ENCODE assay signal across 10 cellular contexts in genomic region chr4:83569967-83570366, GRCh38. TPM values are rescaled to one million over a fixed set of nuclear protein-coding genes. Genes with fewer than 3 reads are reported as not detected.
DNase-seq lines count a peak whose midpoint lies in the region; ATAC-seq, FAIRE-seq and TF ChIP-seq lines count a peak whose summit lies in the region.
"Had no signal": no experiment of that assay in that cellular context is flagged by ENCODE, and none has a peak within 500 bp of the region (broad histone marks: within the 10 kb centered on the region; RNA-seq: fewer than 3 reads in every experiment).

No MANE protein-coding gene starts in this region.

- peaks cover 0 to 20% (median 0%) of the 10 kb centered on the region in 11 experiments; a peak in 6 of 22 replicates for H3K9me3 ChIP-seq in BLaER1 treated with 17β-estradiol and CSF1 and Interleukin-3, amounts not matched to agents 10 nM and 100 nM (replicated peaks in 1 of 11)
- H3K9me3 ChIP-seq in GM12878 (replicated peaks; ENCODE audit: control insufficient read depth, insufficient read depth, low read length): no peaks in the 10 kb centered on the region
- no peaks in the 10 kb centered on the region for H3K9me3 ChIP-seq in vagina
- no peaks in the 10 kb centered on the region for H3K9me3 ChIP-seq in esophagus squamous epithelium

- H2AFZ ChIP-seq in GM12878 (ENCODE audit: control insufficient read depth, low read depth, low read length): no peak overlapping the region

- H3K9ac ChIP-seq in BLaER1 treated with 17β-estradiol and CSF1 and Interleukin-3, amounts not matched to agents 10 nM and 100 nM: peak overlapping the region in 5 of 11 experiments; percentile 37 to 70 (median 68); a peak in 10 of 22 replicates
- H3K9ac ChIP-seq in GM12878 (ENCODE audit: control insufficient read depth, insufficient read depth, low read length): no peak overlapping the region

- no peak for TF ChIP-seq EP300 in GM12878 (IDR thresholded peaks at IDR 0.05; ENCODE audit: borderline replicate concordance in 1 of 2, control insufficient read depth in 1 of 2, low read depth in 2 of 2, low read length in 2 of 2)

- POLR2A ChIA-PET in GM12878 (lab: Charles Lee): no interaction called here

- intact Hi-C loops in GM12878 (cut with micrococcal nuclease; ENCODE audit: unreplicated experiment): no loop called here
- intact Hi-C loops in vagina (cut with DNase I): no loop called here
- intact Hi-C loops in esophagus squamous epithelium (cut with DNase I): no loop called here

- H3K4me1 ChIP-seq in BLaER1 treated with 17β-estradiol and CSF1 and Interleukin-3, amounts not matched to agents 10 nM and 100 nM: peaks cover 0 to 75% (median 36%) of the 10 kb centered on the region in 10 experiments; a peak in 15 of 20 replicates
- H3K4me1 ChIP-seq in GM12878 (ENCODE audit: control insufficient read depth, insufficient read depth, low read length): no peaks in the 10 kb centered on the region
- no peaks in the 10 kb centered on the region for H3K4me1 ChIP-seq in vagina
- H3K4me1 ChIP-seq in esophagus squamous epithelium: no peaks in the 10 kb centered on the region

- DNase-seq in GM12878 (ENCODE audit: low read depth, low spot score): no peak
- no peak for DNase-seq in amniotic stem cell (lab: John Stamatoyannopoulos, UW)
- no peak for DNase-seq in activated effector memory CD4-positive, alpha-beta T cell treated with Interleukin-2 at 50 U/mL for 16 hours
- DNase-seq in vagina (ENCODE audit: extremely low spot score in 2 of 2): no peak
- no peak for DNase-seq in esophagus squamous epithelium (lab: John Stamatoyannopoulos, UW)
- DNase-seq: activated T-cell treated with anti-CD3 and anti-CD28 coated beads, Interleukin-2, amount 50 U/mL, for 72 hours had no signal

- TF ChIP-seq RAD21 in GM12878 (IDR thresholded peaks at IDR 0.05; ENCODE audit: insufficient read depth, low read depth, low read length): no peak

- RAD21 ChIA-PET in GM12878 (lab: Charles Lee; ENCODE audit: unreplicated experiment): interaction anchor here (0.7 kb wide), 1 partner anchor 20 kb away, joined by 3 read pairs; no protein-coding TSS in a partner anchor

- in situ Hi-C loops in GM12878 (cut with MboI): no loop called here

- CTCF ChIA-PET in GM12878 (lab: Yijun Ruan, JAX): interaction anchor here (1.0 kb wide), 1 partner anchor 13 kb away, joined by 3 read pairs; no protein-coding TSS in a partner anchor

- H3K27ac ChIP-seq in BLaER1 treated with 17β-estradiol and CSF1 and Interleukin-3, amounts not matched to agents 10 nM and 100 nM: peak overlapping the region in 8 of 11 experiments; percentile 41 to 87 (median 74); a peak in 16 of 22 replicates
- no peak overlapping the region for H3K27ac ChIP-seq in GM12878 (ENCODE audit: control insufficient read depth, insufficient read depth)
- H3K27ac ChIP-seq in vagina: no peak overlapping the region
- H3K27ac ChIP-seq in esophagus squamous epithelium: peak overlapping the region in 2 of 4 donors; percentile 30 to 36

- H3K36me3 ChIP-seq in BLaER1 treated with 17β-estradiol and CSF1 and Interleukin-3, amounts not matched to agents 10 nM and 100 nM: peaks cover 0 to 47% (median 0%) of the 10 kb centered on the region in 11 experiments; a peak in 7 of 22 replicates
- no peaks in the 10 kb centered on the region for H3K36me3 ChIP-seq in GM12878 (ENCODE audit: control insufficient read depth in 2 of 2, insufficient read depth in 2 of 2, low read length in 1 of 2)
- H3K36me3 ChIP-seq in vagina: no peaks in the 10 kb centered on the region
- no peaks in the 10 kb centered on the region for H3K36me3 ChIP-seq in esophagus squamous epithelium

- no peaks in the 10 kb centered on the region for H3K79me2 ChIP-seq in GM12878 (ENCODE audit: control insufficient read depth, insufficient read depth, low read length)

- SMC1A ChIA-PET in GM12878 (lab: Charles Lee; ENCODE audit: uncharacterized antibody, unreplicated experiment): interaction anchor here (1.8 kb wide), 1 partner anchor 22 kb away, joined by 5 read pairs; no protein-coding TSS in a partner anchor

- FAIRE-seq in GM12878 (lab: Jason Lieb, UNC): peak; percentile 54
- FAIRE-seq: islet of Langerhans had no signal

- BruUV-seq in GM12878 (replicated peaks; lab: Mats Ljungman, UMichigan): no TSS peak

- H3K4me3 ChIP-seq in BLaER1 treated with 17β-estradiol and CSF1 and Interleukin-3, amounts not matched to agents 10 nM and 100 nM: no peak overlapping the region; a peak in 1 of 20 replicates
- no peak overlapping the region for H3K4me3 ChIP-seq in GM12878
- H3K4me3 ChIP-seq in vagina: no peak overlapping the region
- no peak overlapping the region for H3K4me3 ChIP-seq in esophagus squamous epithelium

- no peak for TF ChIP-seq CTCF in GM12878 (IDR thresholded peaks at IDR 0.05 in 2 of 3, conservative IDR thresholded peaks at IDR 0.05 in 1 of 3; ENCODE audit: control insufficient read depth in 2 of 3, extremely low read depth in 1 of 3, insufficient read depth in 1 of 3, low read depth in 3 of 3, low read length in 3 of 3)
- TF ChIP-seq CTCF in vagina (IDR thresholded peaks at IDR 0.05): no peak
- TF ChIP-seq CTCF in esophagus squamous epithelium (IDR thresholded peaks at IDR 0.05): no peak

- TF ChIP-seq POLR2A in GM12878 (IDR thresholded peaks at IDR 0.05; ENCODE audit: low read depth, low read length) (no peak), vagina (IDR thresholded peaks at IDR 0.05) (no peak), esophagus squamous epithelium (IDR thresholded peaks at IDR 0.05) (no peak)

- H3K4me2 ChIP-seq in BLaER1 treated with 17β-estradiol and CSF1 and Interleukin-3, amounts not matched to agents 10 nM and 100 nM: peak overlapping the region in 8 of 11 experiments; percentile 19 to 89 (median 67); a peak in 15 of 22 replicates
- 0 out of 2 replicates have a peak overlapping the region, but pooled peaks have one; percentile 22 for H3K4me2 ChIP-seq in GM12878 (ENCODE audit: control insufficient read depth, insufficient read depth)

- H3K27me3 ChIP-seq in BLaER1 treated with 17β-estradiol and CSF1 and Interleukin-3, amounts not matched to agents 10 nM and 100 nM: no peaks in the 10 kb centered on the region
- H3K27me3 ChIP-seq in GM12878 (replicated peaks in 1 of 2; ENCODE audit: control insufficient read depth in 2 of 2, insufficient read depth in 2 of 2, low read length in 1 of 2) (no peaks in the 10 kb centered on the region), vagina (no peaks in the 10 kb centered on the region), esophagus squamous epithelium (no peaks in the 10 kb centered on the region)

- H4K20me1 ChIP-seq in BLaER1 treated with 17β-estradiol and CSF1 and Interleukin-3, amounts not matched to agents 10 nM and 100 nM: no peaks in the 10 kb centered on the region
- no peaks in the 10 kb centered on the region for H4K20me1 ChIP-seq in GM12878 (ENCODE audit: control insufficient read depth, insufficient read depth)

- ATAC-seq in GM19467 (IDR thresholded peaks at IDR 0.05; ENCODE audit: unreplicated experiment): peak; percentile 67
- ATAC-seq in HG03460 (IDR thresholded peaks at IDR 0.05; ENCODE audit: unreplicated experiment): peak; percentile 82
- peak; percentile 93 for ATAC-seq in GM12878
- ATAC-seq: activated T-cell treated with anti-CD3 and anti-CD28 coated beads, Interleukin-2, amount 50 U/mL, for 72 hours had no signal

- WGBS in GM12878 (ENCODE audit: insufficient coverage, insufficient replicate concordance, low lambda C conversion rate, missing lambda C conversion rate): 17% methylated on average over 5 of the region's 5 CpGs
- WGBS in esophagus squamous epithelium, 2 donors: 31 to 42% methylated on average over 5 of the region's 5 CpGs

TF ChIP-seq in GM12878, 131 proteins besides CTCF, POLR2A, EP300 and RAD21:
- TF ChIP-seq IKZF1 (conservative IDR thresholded peaks at IDR 0.05) (peak; percentile 24; the same call in 1 of the 2 replicates), SPI1 (IDR thresholded peaks at IDR 0.05; ENCODE audit: borderline replicate concordance, insufficient read depth, low read depth, low read length) (peak; percentile 79), CBFB (IDR thresholded peaks at IDR 0.05; ENCODE audit: low read depth) (no peak), CBX3 (IDR thresholded peaks at IDR 0.05; ENCODE audit: borderline replicate concordance, low read depth) (no peak), RUNX3 (IDR thresholded peaks at IDR 0.05; ENCODE audit: low read length) (peak; percentile 17; the same call in 1 of the 2 replicates)
TF ChIP-seq in GM12878: peak in this region for 3.

RNA-seq across cellular contexts. Expression of gene GPAT3, which starts 34.1 kb away (rescaled TPM):
- total RNA-seq in GM12878 (2013; cell fraction: nucleolus; rRNA removed): 1.5 and 2.2 TPM in 2 replicates
- total RNA-seq in GM12878 (2014; rRNA removed) (0.65 and 0.79 TPM in 2 replicates), GM12878 (2014; rRNA removed; fragmentation: Illumina TruSeq; extraction: Trizol) (0.54 and 0.60 TPM in 2 replicates), GM12878 (2021) (0.90 and 1.1 TPM in 2 replicates), vagina (5.2 TPM), esophagus squamous epithelium (1 to 10 TPM; 3.3 to 7.2 (median 4.2) TPM)
- not detected for polyA plus RNA-seq in GM12878 (2011; ENCODE audit: low read depth)
- polyA plus RNA-seq in GM12878 (2011; rRNA removed) (0.39 and 0.53 TPM in 2 replicates), GM12878 (2014; fragmentation: Illumina TruSeq; extraction: Trizol) (0.51 and 0.59 TPM in 2 replicates), GM12878 (2014; fragmentation: Nextera tagmentation; extraction: Ambion mirVana) (under 1 TPM; 0.26 to 0.47 TPM), GM12878 (2014; rRNA removed) (0.51 and 1.4 TPM in 2 replicates), GM12878 (2016; fragmentation: Nextera tagmentation; extraction: Ambion mirVana) (under 1 TPM; 0.43 to 0.67 TPM)
- polyA plus RNA-seq in GM12878 (2011; cell fraction: cytosol; rRNA removed): 0.17 and 0.34 TPM in 2 replicates
- polyA plus RNA-seq in GM12878 (2011; cell fraction: nucleus; rRNA removed): 0.16 and 0.27 TPM in 2 replicates
- polyA plus RNA-seq in GM12878 (2012): 0.16 and 0.44 TPM in 2 replicates
- 0.07 TPM in 1 of 2 replicates, not detected in the other for polyA minus RNA-seq in GM12878 (2011; rRNA and poly(A)+ RNA removed)
- not detected in 2 replicates for polyA minus RNA-seq in GM12878 (2011; cell fraction: cytosol; rRNA and poly(A)+ RNA removed)
- polyA minus RNA-seq in GM12878 (2011; cell fraction: nucleus; rRNA and poly(A)+ RNA removed): 0.19 and 0.36 TPM in 2 replicates

Comparison
In these comparisons a context has a peak if more than half of its experiments do, and no peak if none do; other contexts are left out.
1. H3K27ac ChIP-seq: peak in BLaER1 treated with 17β-estradiol and CSF1 and Interleukin-3, amounts not matched to agents 10 nM and 100 nM (8 of 11); none in GM12878 (single experiment) and vagina (single experiment).
2. Peak in every context shown above with its lines, with median percentiles within 50 percentile points of each other: ATAC-seq.